In genomic region chr6:136084403-136084802, GRCh38 we compare ENCODE assay signal across 12 cellular contexts.
DNase-seq lines count a peak whose midpoint lies in the region; ATAC-seq and TF ChIP-seq lines count a peak whose summit lies in the region.
"Had no signal": no experiment of that assay in that cellular context is flagged by ENCODE, and none has a peak within 500 bp of the region (broad histone marks: within the 10 kb centered on the region; RNA-seq: fewer than 3 reads in every experiment).

No MANE protein-coding gene starts in this region.

- H2AFZ ChIP-seq in GM23248, result no peak overlapping the region
- H2AFZ ChIP-seq in PC-3 (ENCODE audit: low read length), result no peak overlapping the region
- H2AFZ ChIP-seq in trophoblast cell (ENCODE audit: insufficient read depth, low read length, poor library complexity), result no peak overlapping the region

- H3K9me3 ChIP-seq in GM23248 (ENCODE audit: low read depth), result no peaks in the 10 kb centered on the region
- no peaks in the 10 kb centered on the region for H3K9me3 ChIP-seq in PC-3 (ENCODE audit: low read length)
- H3K9me3 ChIP-seq in trophoblast cell (ENCODE audit: insufficient read depth, low read depth, low read length), result no peaks in the 10 kb centered on the region

- no peaks in the 10 kb centered on the region for H3K79me1 ChIP-seq in trophoblast cell (ENCODE audit: low read length)

- H4K20me1 ChIP-seq in GM23248 (ENCODE audit: insufficient read depth) (no peaks in the 10 kb centered on the region), PC-3 (ENCODE audit: low read length) (no peaks in the 10 kb centered on the region)

- no peak overlapping the region for H4K91ac ChIP-seq in trophoblast cell (ENCODE audit: low read depth, low read length)

- ATAC-seq in PC-3, result 0 out of 2 replicates have a peak, but pooled peaks have one; percentile 16
- ATAC-seq in activated CD4-positive, CD25-positive, alpha-beta regulatory T cell treated with anti-CD3 and anti-CD28 coated beads, Interleukin-2, amount 50 U/mL, for 24 hours, result no peak
- ATAC-seq: CD8-positive, alpha-beta T cell; HCT116 had no signal

- no peak overlapping the region for H4K8ac ChIP-seq in trophoblast cell (ENCODE audit: low read depth, low read length)

- in situ Hi-C loops in GM23248 (cut with MboI), result no loop called here

- H3K27me3 ChIP-seq in GM23248 (replicated peaks; ENCODE audit: insufficient read depth) (no peaks in the 10 kb centered on the region), PC-3 (ENCODE audit: low read length) (no peaks in the 10 kb centered on the region), trophoblast cell (ENCODE audit: insufficient read depth, low read length) (no peaks in the 10 kb centered on the region)

- CTCF ChIA-PET in PC-3 (lab: Charles Lee), result no interaction called here

- peaks cover 33% of the 10 kb centered on the region; the same call in 1 of the 2 replicates for H3K79me2 ChIP-seq in GM23248 (ENCODE audit: insufficient read depth)
- H3K79me2 ChIP-seq in PC-3 (ENCODE audit: low read length), result no peaks in the 10 kb centered on the region
- no peaks in the 10 kb centered on the region for H3K79me2 ChIP-seq in trophoblast cell (ENCODE audit: control insufficient read depth, insufficient read depth, low read length, poor library complexity)

- BruUV-seq in PC-3 (replicated peaks; lab: Mats Ljungman, UMichigan), result no TSS peak

- no peak overlapping the region for H3K14ac ChIP-seq in trophoblast cell (ENCODE audit: low read length)

- H3K4me2 ChIP-seq in GM23248 (ENCODE audit: unreplicated experiment) (no peak overlapping the region), PC-3 (ENCODE audit: low read length) (peak overlapping the region; percentile 31), trophoblast cell (ENCODE audit: low read length) (no peak overlapping the region)

- WGBS in GM23248 (ENCODE audit: low coverage in 1 of 2, low lambda C conversion rate in 2 of 2, missing lambda C conversion rate in 2 of 2), 2 experiments, result 59% methylated on average over 1 of the region's 1 CpG
- no CpG with 5 or more reads among the region's 1 CpG for WGBS in trophoblast cell (ENCODE audit: extremely low coverage, insufficient coverage, insufficient read length)

- no peak overlapping the region for H2BK5ac ChIP-seq in trophoblast cell (ENCODE audit: low read depth, low read length, poor library complexity)

- H3F3A ChIP-seq in GM23248 (ENCODE audit: insufficient read depth), result peaks cover 14% of the 10 kb centered on the region
- H3F3A ChIP-seq in PC-3 (ENCODE audit: low read length, unreplicated experiment), result no peaks in the 10 kb centered on the region

- H3K36me3 ChIP-seq in GM23248 (ENCODE audit: low read depth), result no peaks in the 10 kb centered on the region
- H3K36me3 ChIP-seq in PC-3 (ENCODE audit: low read depth, low read length), result no peaks in the 10 kb centered on the region
- H3K36me3 ChIP-seq in trophoblast cell (ENCODE audit: control insufficient read depth in 1 of 2, insufficient read depth in 2 of 2, low read length in 2 of 2), result no peaks in the 10 kb centered on the region

- POLR2A ChIA-PET in PC-3 (lab: Charles Lee; ENCODE audit: unreplicated experiment), result no interaction called here

- DNase-seq in GM23248, result peak; percentile 18
- peak; percentile 16 for DNase-seq in PC-3
- peak; percentile 22 for DNase-seq in epithelial cell of esophagus (ENCODE audit: low read depth)
- peak; percentile 24 to 75 for DNase-seq in trophoblast cell
- DNase-seq in activated CD4-positive, CD25-positive, alpha-beta regulatory T cell (lab: John Stamatoyannopoulos, UW), result no peak
- DNase-seq in NCI-H345 treated with DMSO at 0.1 percent for 48 hours (lab: John Stamatoyannopoulos, UW; ENCODE audit: unreplicated experiment), result no peak
- DNase-seq: CD8-positive, alpha-beta T cell; DMS53; GF-D8 had no signal

- H3K9me2 ChIP-seq in GM23248 (ENCODE audit: insufficient read depth) (no peaks in the 10 kb centered on the region), PC-3 (replicated peaks; ENCODE audit: low read length) (no peaks in the 10 kb centered on the region)

- intact Hi-C loops in PC-3 (cut with micrococcal nuclease), result loop anchor here (2.0 kb wide), 1 partner anchor 116 kb away; no protein-coding TSS in a partner anchor

- no peak overlapping the region for H2BK120ac ChIP-seq in trophoblast cell (ENCODE audit: insufficient read depth, low read length, poor library complexity)

- no peak overlapping the region for H3K23ac ChIP-seq in trophoblast cell (ENCODE audit: low read length)

- H3K9ac ChIP-seq in GM23248, result no peak overlapping the region
- H3K9ac ChIP-seq in PC-3 (ENCODE audit: low read length), result no peak overlapping the region; the same call in 1 of the 2 replicates
- H3K9ac ChIP-seq in trophoblast cell (ENCODE audit: low read length), result no peak overlapping the region

- no peak overlapping the region for H3K4ac ChIP-seq in trophoblast cell (ENCODE audit: low read depth, low read length)

- H3K4me1 ChIP-seq in GM23248 (ENCODE audit: insufficient read depth) (peaks cover 19% of the 10 kb centered on the region), PC-3 (ENCODE audit: insufficient read depth, low read length) (peaks cover 33% of the 10 kb centered on the region), trophoblast cell (ENCODE audit: control insufficient read depth in 1 of 2, insufficient read depth in 2 of 2, low read length in 2 of 2) (no peaks in the 10 kb centered on the region)

- H3K4me3 ChIP-seq in GM23248 (no peak overlapping the region), PC-3 (ENCODE audit: low read length) (no peak overlapping the region), epithelial cell of esophagus (ENCODE audit: low read length) (no peak overlapping the region), trophoblast cell (ENCODE audit: low read depth, low read length) (no peak overlapping the region)

- H4K12ac ChIP-seq in trophoblast cell (ENCODE audit: low read depth, low read length), result no peak overlapping the region

- no peak overlapping the region for H2BK12ac ChIP-seq in trophoblast cell (ENCODE audit: low read length)

- no peak overlapping the region for H2AK5ac ChIP-seq in trophoblast cell (ENCODE audit: low read length)

- H3K27ac ChIP-seq in GM23248 (no peak overlapping the region), PC-3 (ENCODE audit: low read length) (peak overlapping the region; percentile 77), trophoblast cell (ENCODE audit: low read depth, low read length) (no peak overlapping the region)
- H3K27ac ChIP-seq: HL-60 had no signal

- TF ChIP-seq CTCF in PC-3 (conservative IDR thresholded peaks at IDR 0.05; ENCODE audit: low read depth, low read length) (no peak), epithelial cell of esophagus (IDR thresholded peaks at IDR 0.05; ENCODE audit: insufficient read depth, low read depth, low read length, missing control alignments) (no peak)

- no peak overlapping the region for H3K18ac ChIP-seq in trophoblast cell (ENCODE audit: low read length)

Comparison
In these comparisons a context has a peak if more than half of its experiments do, and no peak if none do; other contexts are left out.
1. DNase-seq: peak in GM23248 (single experiment), PC-3 (single experiment), epithelial cell of esophagus (single experiment) and trophoblast cell (2 of 2); none in activated CD4-positive, CD25-positive, alpha-beta regulatory T cell (0 of 4) and NCI-H345 treated with DMSO at 0.1 percent for 48 hours (single experiment).